Comparison of ENCODE assay signal across 1 cellular context in genomic region chr6:11042750-11043551, GRCh38.
TF ChIP-seq lines count a peak whose summit lies in the region.

No MANE protein-coding gene starts in this region.

TF ChIP-seq in GM12878, 131 proteins besides CTCF, POLR2A, EP300 and RAD21 (continued from another document):
- peak; percentile 70; the same call in 1 of the 2 replicates for TF ChIP-seq PAX5 (IDR thresholded peaks at IDR 0.05; ENCODE audit: borderline replicate concordance, low read depth, low read length)
- TF ChIP-seq PKNOX1 (IDR thresholded peaks at IDR 0.05) = 0 out of 2 replicates have a peak, but pooled peaks have one; percentile 36
- 0 out of 4 replicates have a peak, but pooled peaks of 1 of the 2 experiments have one; percentile 10 for TF ChIP-seq IKZF2 (IDR thresholded peaks at IDR 0.05)
